ENCODE assay signal across 7 cellular contexts in the genomic region with DNA sequence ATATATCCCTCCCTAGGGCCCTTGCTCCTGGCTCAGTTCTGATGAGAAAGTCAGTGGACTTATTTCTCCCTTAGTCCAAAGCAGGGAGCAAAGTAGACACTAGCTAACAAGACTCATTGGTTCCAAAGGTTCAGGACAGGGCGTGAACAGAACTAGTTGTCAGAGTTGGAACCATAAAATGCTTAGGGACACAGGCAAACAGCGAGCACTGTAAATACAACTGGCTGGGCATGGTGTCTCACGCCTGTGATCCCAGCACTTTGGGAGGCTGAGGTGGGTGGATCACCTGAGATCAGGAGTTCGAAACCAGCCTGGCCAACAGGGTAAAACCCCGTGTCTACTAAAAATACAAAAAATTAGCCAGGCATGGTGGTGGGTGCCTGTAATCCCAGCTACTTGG. TPM values are rescaled to one million over a fixed set of nuclear protein-coding genes. Genes with fewer than 3 reads are reported as not detected.
DNase-seq lines count a peak whose midpoint lies in the region; ATAC-seq, FAIRE-seq and TF ChIP-seq lines count a peak whose summit lies in the region.
"Not testable (repeated sequence)": the region's sequence is repeated elsewhere in the genome, so short reads cannot be mapped to it uniquely, and the experiment has no call there.

No MANE protein-coding gene starts in this region.

- not testable (repeated sequence) for H2BK12ac ChIP-seq in H9 (ENCODE audit: insufficient read length, low read depth, low read length)

- H4K8ac ChIP-seq in H9 (replicated peaks; ENCODE audit: insufficient read length, low read depth, low read length): not testable (repeated sequence)

- not testable (repeated sequence) for TF ChIP-seq RAD21 in K562 (CRISPR knock-in tag; conservative IDR thresholded peaks at IDR 0.05 in 1 of 2, IDR thresholded peaks at IDR 0.05 in 1 of 2)

- TF ChIP-seq POLR2A in K562 (conservative IDR thresholded peaks at IDR 0.05); transverse colon (IDR thresholded peaks at IDR 0.05): not testable (repeated sequence)

- not testable (repeated sequence) for TF ChIP-seq EP300 in K562 (IDR thresholded peaks at IDR 0.05; ENCODE audit: low read length); transverse colon (IDR thresholded peaks at IDR 0.05; ENCODE audit: low read depth)

- not testable (repeated sequence) for H2BK15ac ChIP-seq in H9 (ENCODE audit: low read depth, low read length)

- not testable (repeated sequence) for H3K18ac ChIP-seq in H9 (ENCODE audit: insufficient read length, low read depth, low read length)

- H3T11ph ChIP-seq in H9 (ENCODE audit: low read length): not testable (repeated sequence)

- not testable (repeated sequence) for H2BK5ac ChIP-seq in H9 (ENCODE audit: insufficient read length, low read length)

- H3K36me3 ChIP-seq in K562 (ENCODE audit: control insufficient read depth, insufficient read depth, low read length): peaks cover 62% of the 10 kb centered on the region
- H3K36me3 ChIP-seq in hepatocyte (replicated peaks; ENCODE audit: insufficient read depth, low read depth): not testable (repeated sequence)
- H3K36me3 ChIP-seq in mucosa of rectum (ENCODE audit: control insufficient read depth in 2 of 2, insufficient read depth in 2 of 2, low read length in 2 of 2): peaks cover 28 to 36% of the 10 kb centered on the region in 2 donors
- peaks cover 0 to 21% (median 8%) of the 10 kb centered on the region in 4 donors for H3K36me3 ChIP-seq in transverse colon

- H3K14ac ChIP-seq in H9 (ENCODE audit: insufficient read depth, low read length): not testable (repeated sequence)

- H3K79me1 ChIP-seq in H9 (ENCODE audit: insufficient read depth, low read depth, low read length, poor library complexity, severe bottlenecking): not testable (repeated sequence)

- H3K27ac ChIP-seq in H9 (ENCODE audit: insufficient read length, low read depth, low read length): not testable (repeated sequence)
- H3K27ac ChIP-seq in K562 (ENCODE audit: extremely low read depth, low read depth, low read length) (peak overlapping the region; percentile 36; the same call in 1 of the 3 replicates), hepatocyte (peak overlapping the region; percentile 55), mucosa of rectum (ENCODE audit: low read depth in 2 of 2, low read length in 2 of 2) (peak overlapping the region; percentile 78 to 83), transverse colon (peak overlapping the region; percentile 67 to 75 (median 72))

- H3K4me3 Mint-ChIP-seq in H9; activated CD8-positive, alpha-beta T cell treated with anti-CD3 and anti-CD28 coated beads, Interleukin-2, amount 10 ng/mL, durations not matched to agents 7 days and 5 days; stimulated activated effector memory CD8-positive, alpha-beta T cell treated with anti-CD3 and anti-CD28 coated beads, Interleukin-12 subunit alpha, Interleukin-12 subunit beta, amount 100 ng/mL, for 72 hours: not testable (repeated sequence)

- H3K27ac Mint-ChIP-seq in H9: 0 out of 7 replicates have a peak overlapping the region, but pooled peaks of 1 of the 3 experiments have one; percentile 53
- H3K27ac Mint-ChIP-seq in activated CD8-positive, alpha-beta T cell treated with anti-CD3 and anti-CD28 coated beads, Interleukin-2, amount 10 ng/mL, durations not matched to agents 7 days and 5 days: peak overlapping the region; percentile 25
- peak overlapping the region; percentile 8 for H3K27ac Mint-ChIP-seq in stimulated activated effector memory CD8-positive, alpha-beta T cell treated with anti-CD3 and anti-CD28 coated beads, Interleukin-12 subunit alpha, Interleukin-12 subunit beta, amount 100 ng/mL, for 72 hours

- H3K36me3 Mint-ChIP-seq in H9 (ENCODE audit: insufficient read depth in 1 of 3, low read depth in 3 of 3): peaks cover 3 to 30% (median 17%) of the 10 kb centered on the region in 3 experiments; a peak in 6 of 7 replicates
- H3K36me3 Mint-ChIP-seq in activated CD8-positive, alpha-beta T cell treated with anti-CD3 and anti-CD28 coated beads, Interleukin-2, amount 10 ng/mL, durations not matched to agents 7 days and 5 days (ENCODE audit: low read depth): peaks cover 50% of the 10 kb centered on the region
- H3K36me3 Mint-ChIP-seq in stimulated activated effector memory CD8-positive, alpha-beta T cell treated with anti-CD3 and anti-CD28 coated beads, Interleukin-12 subunit alpha, Interleukin-12 subunit beta, amount 100 ng/mL, for 72 hours: peaks cover 74% of the 10 kb centered on the region

- not testable (repeated sequence) for H3K4me1 ChIP-seq in H9 (ENCODE audit: insufficient read depth, low read length); K562 (replicated peaks in 1 of 2; ENCODE audit: control insufficient read depth in 2 of 2, insufficient read depth in 2 of 2, low read length in 2 of 2); hepatocyte (ENCODE audit: insufficient read depth)
- H3K4me1 ChIP-seq in mucosa of rectum (ENCODE audit: control insufficient read depth in 2 of 2, insufficient read depth in 2 of 2, low read length in 2 of 2) (peaks cover 13 to 15% of the 10 kb centered on the region in 2 donors), transverse colon (peaks cover 0 to 11% (median 7%) of the 10 kb centered on the region in 4 donors)

- not testable (repeated sequence) for H3K4me3 ChIP-seq in K562; hepatocyte; mucosa of rectum (ENCODE audit: low read length in 2 of 2); transverse colon

- WGBS in H9 (ENCODE audit: extremely low coverage, insufficient read length, low lambda C conversion rate): no CpG with 5 or more reads among the region's 5 CpGs
- WGBS in K562 (ENCODE audit: insufficient coverage, low coverage, missing lambda C conversion rate): 71% methylated on average over 5 of the region's 5 CpGs
- WGBS in hepatocyte (ENCODE audit: low lambda C conversion rate, missing lambda C conversion rate): 94% methylated on average over 5 of the region's 5 CpGs
- 61 to 80% methylated on average over 2 to 5 of the region's 5 CpGs for WGBS in transverse colon (ENCODE audit: low coverage in 1 of 2), 2 donors

- FAIRE-seq in K562 (lab: Jason Lieb, UNC): not testable (repeated sequence)

- DNase-seq in H9: peak; percentile 10
- not testable (repeated sequence) for DNase-seq in activated CD8-positive, alpha-beta T cell treated with anti-CD3 and anti-CD28 coated beads, Interleukin-2, amount 10 ng/mL, durations not matched to agents 7 days and 5 days; K562 (ENCODE audit: extremely low read depth in 1 of 4, low spot score in 3 of 4); stimulated activated effector memory CD8-positive, alpha-beta T cell treated with anti-CD3 and anti-CD28 coated beads, Interleukin-12 subunit alpha, Interleukin-12 subunit beta, amount 100 ng/mL, for 72 hours (ENCODE audit: low spot score in 2 of 2)
- peak; percentile 41 for DNase-seq in hepatocyte (ENCODE audit: low spot score)
- DNase-seq in transverse colon: peak; percentile 69

- H3K4me1 Mint-ChIP-seq in H9; activated CD8-positive, alpha-beta T cell treated with anti-CD3 and anti-CD28 coated beads, Interleukin-2, amount 10 ng/mL, durations not matched to agents 7 days and 5 days (ENCODE audit: low read depth); stimulated activated effector memory CD8-positive, alpha-beta T cell treated with anti-CD3 and anti-CD28 coated beads, Interleukin-12 subunit alpha, Interleukin-12 subunit beta, amount 100 ng/mL, for 72 hours: not testable (repeated sequence)

- not testable (repeated sequence) for H3K27me3 Mint-ChIP-seq in H9 (ENCODE audit: low read depth); activated CD8-positive, alpha-beta T cell treated with anti-CD3 and anti-CD28 coated beads, Interleukin-2, amount 10 ng/mL, durations not matched to agents 7 days and 5 days (ENCODE audit: low read depth)

- H2BK120ac ChIP-seq in H9 (ENCODE audit: low read depth, low read length, poor library complexity, severe bottlenecking): not testable (repeated sequence)

- H3K79me2 ChIP-seq in H9 (ENCODE audit: insufficient read depth, low read length); K562 (ENCODE audit: control insufficient read depth, insufficient read depth, low read length); hepatocyte: not testable (repeated sequence)

- H3K9me2 ChIP-seq in hepatocyte (replicated peaks; ENCODE audit: insufficient read depth): not testable (repeated sequence)

- H3K9me3 Mint-ChIP-seq in H9; activated CD8-positive, alpha-beta T cell treated with anti-CD3 and anti-CD28 coated beads, Interleukin-2, amount 10 ng/mL, durations not matched to agents 7 days and 5 days (ENCODE audit: insufficient read depth); stimulated activated effector memory CD8-positive, alpha-beta T cell treated with anti-CD3 and anti-CD28 coated beads, Interleukin-12 subunit alpha, Interleukin-12 subunit beta, amount 100 ng/mL, for 72 hours: not testable (repeated sequence)

- not testable (repeated sequence) for H3K9ac ChIP-seq in H9 (ENCODE audit: extremely low read depth, insufficient read length, low read length); K562 (ENCODE audit: insufficient read depth in 1 of 2, low read depth in 2 of 2, low read length in 2 of 2)
- H3K9ac ChIP-seq in mucosa of rectum (ENCODE audit: low read depth in 1 of 2, low read length in 2 of 2): peak overlapping the region in 1 of 2 donors; percentile 2

- not testable (repeated sequence) for H3K27me3 ChIP-seq in H9 (ENCODE audit: insufficient read depth, low read length); K562 (ENCODE audit: control insufficient read depth in 2 of 2, insufficient read depth in 2 of 2, low read length in 2 of 2); hepatocyte; mucosa of rectum (ENCODE audit: control insufficient read depth in 2 of 2, insufficient read depth in 2 of 2, low read length in 2 of 2); transverse colon

- not testable (repeated sequence) for H2AFZ ChIP-seq in H9 (ENCODE audit: low read length); K562 (ENCODE audit: low read depth, low read length); hepatocyte

- CTCF ChIA-PET in activated CD8-positive, alpha-beta T cell treated with anti-CD3 and anti-CD28 coated beads, Interleukin-2, amount 10 ng/mL, durations not matched to agents 7 days and 5 days (lab: Charles Lee): interaction anchor here (2.4 kb wide), 1 partner anchor 15 kb away, joined by 12 read pairs; no protein-coding TSS in a partner anchor
- CTCF ChIA-PET in K562 (lab: Yijun Ruan, JAX; ENCODE audit: low intra/inter-chr PET ratio): not testable (repeated sequence)

- H3K56ac ChIP-seq in H9 (ENCODE audit: insufficient read length, low read depth, low read length): not testable (repeated sequence)

- H3K23ac ChIP-seq in H9 (ENCODE audit: insufficient read length, low read depth, low read length): not testable (repeated sequence)

- H4K20me1 ChIP-seq in H9 (ENCODE audit: control insufficient read depth, insufficient read depth, insufficient read length); K562 (replicated peaks; ENCODE audit: control insufficient read depth, insufficient read depth, low read length); hepatocyte (ENCODE audit: insufficient read depth, poor library complexity, severe bottlenecking): not testable (repeated sequence)

- intact Hi-C loops in K562 (cut with micrococcal nuclease); transverse colon (cut with DNase I; ENCODE audit: low total_unique reads): not testable (repeated sequence)

- not testable (repeated sequence) for H2AK5ac ChIP-seq in H9 (ENCODE audit: insufficient read length, low read length)

- POLR2A ChIA-PET in activated CD8-positive, alpha-beta T cell treated with anti-CD3 and anti-CD28 coated beads, Interleukin-2, amount 10 ng/mL, durations not matched to agents 7 days and 5 days (lab: Charles Lee): interaction anchor here (1.3 kb wide), 1 partner anchor 20 kb away, joined by 4 read pairs; no protein-coding TSS in a partner anchor
- POLR2A ChIA-PET in K562 (lab: Yijun Ruan, JAX): interaction anchor here (0.9 to 2.6 kb wide), 7 partner anchors 9 to 98 kb away, joined by 3 to 10 read pairs (median 4); partner anchors contain the start of gene TRMO

- not testable (repeated sequence) for H3K9me3 ChIP-seq in H9 (ENCODE audit: control insufficient read depth, low read depth, low read length); K562 (replicated peaks; ENCODE audit: control insufficient read depth, insufficient read depth, low read depth, low read length); hepatocyte (ENCODE audit: low read depth); mucosa of rectum (ENCODE audit: control insufficient read depth in 2 of 2, low read length in 2 of 2); transverse colon

- H3K4ac ChIP-seq in H9 (ENCODE audit: low read depth, low read length): not testable (repeated sequence)

- not testable (repeated sequence) for H4K5ac ChIP-seq in H9 (ENCODE audit: insufficient read length, low read depth, low read length)

- H3K23me2 ChIP-seq in H9 (ENCODE audit: insufficient read length, low read depth, low read length, poor library complexity, severe bottlenecking): not testable (repeated sequence)

- H3K4me2 ChIP-seq in H9 (ENCODE audit: insufficient read depth, insufficient read length, low read length); K562 (ENCODE audit: insufficient read depth, low read length); hepatocyte: not testable (repeated sequence)

- not testable (repeated sequence) for H2BK20ac ChIP-seq in H9 (ENCODE audit: low read depth, low read length, poor library complexity, severe bottlenecking)

- in situ Hi-C loops in K562 (cut with MboI); transverse colon (cut with MboI; ENCODE audit: low pct_ligation_motif_present in 1 of 4, low pct_unique_long_range_greater_than_20kb in 1 of 4, low sequenced_read_pairs in 3 of 4): not testable (repeated sequence)

- not testable (repeated sequence) for BruUV-seq in K562 (replicated peaks; lab: Mats Ljungman, UMichigan)

- not testable (repeated sequence) for H4K91ac ChIP-seq in H9 (ENCODE audit: insufficient read length, low read depth, low read length)

- ATAC-seq in activated CD8-positive, alpha-beta T cell treated with anti-CD3 and anti-CD28 coated beads, Interleukin-2, amount 10 ng/mL, durations not matched to agents 7 days and 5 days; stimulated activated effector memory CD8-positive, alpha-beta T cell treated with anti-CD3 and anti-CD28 coated beads, Interleukin-12 subunit alpha, Interleukin-12 subunit beta, amount 100 ng/mL, for 72 hours: not testable (repeated sequence)
- ATAC-seq in K562: peak; percentile 2; the same call in 2 of the 3 replicates

- not testable (repeated sequence) for TF ChIP-seq CTCF in H9 (conservative IDR thresholded peaks at IDR 0.05); K562 (IDR thresholded peaks at IDR 0.05 in 2 of 3, conservative IDR thresholded peaks at IDR 0.05 in 1 of 3; ENCODE audit: insufficient read depth in 2 of 3, low read depth in 1 of 3, low read length in 3 of 3); hepatocyte (IDR thresholded peaks at IDR 0.05; ENCODE audit: poor library complexity); transverse colon (IDR thresholded peaks at IDR 0.05)

- H3K9me1 ChIP-seq in K562 (ENCODE audit: control insufficient read depth, insufficient read depth, low read length): not testable (repeated sequence)

RNA-seq across cellular contexts. Expression of gene NANS, which starts 36.7 kb away (rescaled TPM):
- total RNA-seq in H9 (2021): 40.4 and 41.8 TPM in 2 replicates
- 10 to 100 TPM; 45.5 to 46.6 TPM for total RNA-seq in activated CD8-positive, alpha-beta T cell treated with anti-CD3 and anti-CD28 coated beads, Interleukin-2, amount 10 ng/mL, durations not matched to agents 7 days and 5 days
- 95.6 and 146 TPM in 2 replicates for total RNA-seq in K562 (2011; cell fraction: chromatin; rRNA removed; ENCODE audit: low replicate concordance)
- total RNA-seq in K562 (2011; cell fraction: nucleolus; rRNA removed): 97.0 and 106 TPM in 2 replicates
- total RNA-seq in K562 (2011; cell fraction: nucleoplasm; rRNA removed): 94.6 and 118 TPM in 2 replicates
- 181 and 197 TPM in 2 replicates for total RNA-seq in K562 (2014; rRNA removed)
- total RNA-seq in K562 (2014; rRNA removed; fragmentation: Illumina TruSeq; extraction: Trizol): 124 and 133 TPM in 2 replicates
- total RNA-seq in K562 (2015; rRNA removed; fragmentation: Illumina TruSeq; extraction: Trizol): 151 and 156 TPM in 2 replicates
- total RNA-seq in K562 (2021): 127 and 133 TPM in 2 replicates
- polyA plus RNA-seq in K562 (2011; rRNA removed): 124 and 143 TPM in 2 replicates
- polyA plus RNA-seq in K562 (2011; cell fraction: cytosol; rRNA removed): 138 and 150 TPM in 2 replicates
- 49.2 and 61.9 TPM in 2 replicates for polyA plus RNA-seq in K562 (2011; cell fraction: nucleus; rRNA removed)
- 189 and 211 TPM in 2 replicates for polyA plus RNA-seq in K562 (2012)
- 137 TPM in 2 replicates for polyA plus RNA-seq in K562 (2014; fragmentation: Illumina TruSeq; extraction: Trizol)
- 10 to 100 TPM; 37.1 to 64.3 TPM for polyA plus RNA-seq in K562 (2014; fragmentation: Nextera tagmentation; extraction: Ambion mirVana)
- 127 and 141 TPM in 2 replicates for polyA plus RNA-seq in K562 (2014; rRNA removed)
- 139 and 167 TPM in 2 replicates for polyA minus RNA-seq in K562 (2011; rRNA and poly(A)+ RNA removed)
- polyA minus RNA-seq in K562 (2011; cell fraction: cytosol; rRNA and poly(A)+ RNA removed): 63.5 and 72.7 TPM in 2 replicates
- 26.9 and 42.3 TPM in 2 replicates for polyA minus RNA-seq in K562 (2011; cell fraction: nucleus; rRNA and poly(A)+ RNA removed)
- total RNA-seq in hepatocyte: 62.9 and 65.5 TPM in 2 replicates
- 88.8 and 116 TPM in 2 replicates for polyA plus RNA-seq in hepatocyte
- 100 to 1,000 TPM in 3 of 4 donors, 10 to 100 TPM in 1; 86.6 to 319 (median 269) TPM for total RNA-seq in transverse colon

RNA-seq across cellular contexts. Expression of gene ANP32B, which starts 36.7 kb away (rescaled TPM):
- total RNA-seq in H9 (2021) (91.6 and 100.0 TPM in 2 replicates), K562 (2014; rRNA removed) (90.3 and 90.7 TPM in 2 replicates), K562 (2014; rRNA removed; fragmentation: Illumina TruSeq; extraction: Trizol) (80.3 and 96.1 TPM in 2 replicates), K562 (2015; rRNA removed; fragmentation: Illumina TruSeq; extraction: Trizol) (68.9 and 78.4 TPM in 2 replicates), K562 (2021) (384 and 454 TPM in 2 replicates), hepatocyte (15.4 and 18.5 TPM in 2 replicates), transverse colon (10 to 100 TPM; 37.4 to 65.6 (median 43.0) TPM)
- 100 to 1,000 TPM; 347 to 354 TPM for total RNA-seq in activated CD8-positive, alpha-beta T cell treated with anti-CD3 and anti-CD28 coated beads, Interleukin-2, amount 10 ng/mL, durations not matched to agents 7 days and 5 days
- total RNA-seq in K562 (2011; cell fraction: chromatin; rRNA removed; ENCODE audit: low replicate concordance): 103 and 181 TPM in 2 replicates
- 53.9 and 79.2 TPM in 2 replicates for total RNA-seq in K562 (2011; cell fraction: nucleolus; rRNA removed)
- total RNA-seq in K562 (2011; cell fraction: nucleoplasm; rRNA removed): 96.2 and 106 TPM in 2 replicates
- polyA plus RNA-seq in K562 (2011; rRNA removed) (135 and 147 TPM in 2 replicates), K562 (2014; fragmentation: Illumina TruSeq; extraction: Trizol) (711 and 815 TPM in 2 replicates), K562 (2014; fragmentation: Nextera tagmentation; extraction: Ambion mirVana) (100 to 1,000 TPM in 1 of 2 experiments, 10 to 100 TPM in 1; 87.2 to 141 TPM), K562 (2014; rRNA removed) (331 and 380 TPM in 2 replicates), hepatocyte (64.3 and 75.3 TPM in 2 replicates)
- 19.4 and 46.5 TPM in 2 replicates for polyA plus RNA-seq in K562 (2011; cell fraction: cytosol; rRNA removed)
- 41.5 and 53.7 TPM in 2 replicates for polyA plus RNA-seq in K562 (2011; cell fraction: nucleus; rRNA removed)
- 595 and 725 TPM in 2 replicates for polyA plus RNA-seq in K562 (2012)
- polyA minus RNA-seq in K562 (2011; rRNA and poly(A)+ RNA removed): 117 and 146 TPM in 2 replicates
- 105 and 106 TPM in 2 replicates for polyA minus RNA-seq in K562 (2011; cell fraction: cytosol; rRNA and poly(A)+ RNA removed)
- 31.2 and 52.8 TPM in 2 replicates for polyA minus RNA-seq in K562 (2011; cell fraction: nucleus; rRNA and poly(A)+ RNA removed)
